In genomic region chr2:119367472-119368099, GRCh38 we compare ENCODE assay signal across 8 cellular contexts. TPM values are rescaled to one million over a fixed set of nuclear protein-coding genes. Genes with fewer than 3 reads are reported as not detected.
DNase-seq lines count a peak whose midpoint lies in the region; ATAC-seq and TF ChIP-seq lines count a peak whose summit lies in the region.

No MANE protein-coding gene starts in this region.

- peak overlapping the region; percentile 98 for H3K27ac Mint-ChIP-seq in T-helper 1 cell treated with Interleukin-12 subunit alpha and Interleukin-12 subunit beta and Interleukin-4 antibody, amounts not matched to agents 30 μg/mL and 1 μg/mL, for 36 hours
- H3K27ac Mint-ChIP-seq in brain, result peak overlapping the region; percentile 82 to 99 (median 94)

- H3K27me3 ChIP-seq in BLaER1 treated with 17β-estradiol and CSF1 and Interleukin-3, amounts not matched to agents 10 nM and 100 nM, result no peaks in the 10 kb centered on the region
- H3K27me3 ChIP-seq in iPS-20b (ENCODE audit: insufficient read depth, low read length), result no peaks in the 10 kb centered on the region
- H3K27me3 ChIP-seq in spleen (replicated peaks in 1 of 7), result no peaks in the 10 kb centered on the region

- 5 to 12% (median 8%) methylated on average over 20 to 32 of the region's 32 CpGs for WGBS in spleen, 5 donors

- H3K4me3 Mint-ChIP-seq in T-helper 1 cell treated with Interleukin-12 subunit alpha and Interleukin-12 subunit beta and Interleukin-4 antibody, amounts not matched to agents 30 μg/mL and 1 μg/mL, for 36 hours, result peak overlapping the region; percentile 99
- peak overlapping the region; percentile 88 to 100 (median 98) for H3K4me3 Mint-ChIP-seq in brain

- peak overlapping the region; percentile 77 to 99 (median 98) for H3K27ac ChIP-seq in BLaER1 treated with 17β-estradiol and CSF1 and Interleukin-3, amounts not matched to agents 10 nM and 100 nM
- peak overlapping the region; percentile 66 for H3K27ac ChIP-seq in iPS-20b (ENCODE audit: low read length)
- H3K27ac ChIP-seq in spleen, result peak overlapping the region; percentile 44 to 94 (median 88)

- TF ChIP-seq CTCF in brain (conservative IDR thresholded peaks at IDR 0.05) (no peak), spleen (IDR thresholded peaks at IDR 0.05 in 8 of 11, conservative IDR thresholded peaks at IDR 0.05 in 3 of 11) (no peak)

- peak overlapping the region; percentile 89 to 99 (median 96) for H3K4me2 ChIP-seq in BLaER1 treated with 17β-estradiol and CSF1 and Interleukin-3, amounts not matched to agents 10 nM and 100 nM

- H3K27me3 Mint-ChIP-seq in T-helper 1 cell treated with Interleukin-12 subunit alpha and Interleukin-12 subunit beta and Interleukin-4 antibody, amounts not matched to agents 30 μg/mL and 1 μg/mL, for 36 hours (ENCODE audit: low read depth), result no peaks in the 10 kb centered on the region
- H3K27me3 Mint-ChIP-seq in brain, result peaks cover 13% of the 10 kb centered on the region

- H3K4me1 Mint-ChIP-seq in T-helper 1 cell treated with Interleukin-12 subunit alpha and Interleukin-12 subunit beta and Interleukin-4 antibody, amounts not matched to agents 30 μg/mL and 1 μg/mL, for 36 hours (ENCODE audit: low read depth), result peaks cover 36% of the 10 kb centered on the region
- H3K4me1 Mint-ChIP-seq in brain, result peaks cover 55% of the 10 kb centered on the region

- H3K9me3 Mint-ChIP-seq in T-helper 1 cell treated with Interleukin-12 subunit alpha and Interleukin-12 subunit beta and Interleukin-4 antibody, amounts not matched to agents 30 μg/mL and 1 μg/mL, for 36 hours, result no peaks in the 10 kb centered on the region
- H3K9me3 Mint-ChIP-seq in brain, result peaks cover 0 to 3% (median 0%) of the 10 kb centered on the region in 5 experiments

- peaks cover 45 to 56% (median 54%) of the 10 kb centered on the region in 11 experiments; a peak in 21 of 22 replicates for H4K20me1 ChIP-seq in BLaER1 treated with 17β-estradiol and CSF1 and Interleukin-3, amounts not matched to agents 10 nM and 100 nM

- H3K4me3 ChIP-seq in BLaER1 treated with 17β-estradiol and CSF1 and Interleukin-3, amounts not matched to agents 10 nM and 100 nM, result peak overlapping the region; percentile 78 to 97 (median 88)
- H3K4me3 ChIP-seq in iPS-20b (ENCODE audit: low read length) (peak overlapping the region; percentile 90), spleen (peak overlapping the region; percentile 60 to 95 (median 82))

- peaks cover 46 to 50% (median 47%) of the 10 kb centered on the region in 11 experiments for H3K36me3 ChIP-seq in BLaER1 treated with 17β-estradiol and CSF1 and Interleukin-3, amounts not matched to agents 10 nM and 100 nM
- H3K36me3 ChIP-seq in iPS-20b (ENCODE audit: insufficient read depth, low read depth, low read length) (peaks cover 44% of the 10 kb centered on the region), spleen (peaks cover 0 to 45% (median 36%) of the 10 kb centered on the region in 6 donors)

- intact Hi-C loops in spleen (cut with DNase I; ENCODE audit: low total_unique reads), result no loop called here

- ATAC-seq in GM19328 (IDR thresholded peaks at IDR 0.05; ENCODE audit: unreplicated experiment) (peak; percentile 28), HG03442 (IDR thresholded peaks at IDR 0.05; ENCODE audit: unreplicated experiment) (peak; percentile 21)

- peak; percentile 92 for DNase-seq in spleen
- DNase-seq in GOT3 (lab: John Stamatoyannopoulos, UW), result no peak

- H3K9me3 ChIP-seq in BLaER1 treated with 17β-estradiol and CSF1 and Interleukin-3, amounts not matched to agents 10 nM and 100 nM (replicated peaks in 1 of 11), result peaks cover 0 to 9% (median under 1%) of the 10 kb centered on the region in 11 experiments; a peak in 10 of 22 replicates
- H3K9me3 ChIP-seq in iPS-20b (ENCODE audit: insufficient read depth, low read depth, low read length) (no peaks in the 10 kb centered on the region), spleen (peaks cover 0 to 1% (median 0%) of the 10 kb centered on the region in 8 donors)

- peaks cover 40% of the 10 kb centered on the region for H3K36me3 Mint-ChIP-seq in T-helper 1 cell treated with Interleukin-12 subunit alpha and Interleukin-12 subunit beta and Interleukin-4 antibody, amounts not matched to agents 30 μg/mL and 1 μg/mL, for 36 hours (ENCODE audit: low read depth)
- H3K36me3 Mint-ChIP-seq in brain, result peaks cover 34% of the 10 kb centered on the region

- peak overlapping the region; percentile 89 to 97 (median 92) for H3K9ac ChIP-seq in BLaER1 treated with 17β-estradiol and CSF1 and Interleukin-3, amounts not matched to agents 10 nM and 100 nM
- H3K9ac ChIP-seq in iPS-20b (ENCODE audit: low read depth, low read length), result peak overlapping the region; percentile 93

- TF ChIP-seq POLR2A in spleen (IDR thresholded peaks at IDR 0.05), result no peak

- peaks cover 65 to 77% (median 71%) of the 10 kb centered on the region in 10 experiments for H3K4me1 ChIP-seq in BLaER1 treated with 17β-estradiol and CSF1 and Interleukin-3, amounts not matched to agents 10 nM and 100 nM
- H3K4me1 ChIP-seq in iPS-20b (ENCODE audit: insufficient read depth, low read length) (peaks cover 12% of the 10 kb centered on the region; the same call in 1 of the 2 replicates), spleen (peaks cover 13 to 45% (median 32%) of the 10 kb centered on the region in 6 donors)

RNA-seq across cellular contexts. Expression of gene DBI, which starts 0.8 kb away (rescaled TPM):
- 253 TPM for polyA plus RNA-seq in brain (ENCODE audit: insufficient read depth, low read depth, low replicate concordance)
- 10 to 100 TPM; 37.3 to 70.0 (median 49.9) TPM for total RNA-seq in spleen
- polyA plus RNA-seq in spleen, result 100 to 1,000 TPM; 178 to 321 (median 286) TPM

RNA-seq across cellular contexts. Expression of gene C2orf76, which starts 1.0 kb away (rescaled TPM):
- 13.4 TPM for polyA plus RNA-seq in brain (ENCODE audit: insufficient read depth, low read depth, low replicate concordance)
- total RNA-seq in spleen, result 10 to 100 TPM in 1 of 7 donors, 1 to 10 TPM in 6; 4.8 to 12.0 (median 7.2) TPM
- 10 to 100 TPM; 11.2 to 21.7 (median 18.6) TPM for polyA plus RNA-seq in spleen
